8 cellular contexts compared by ENCODE assay signal in the genomic region with DNA sequence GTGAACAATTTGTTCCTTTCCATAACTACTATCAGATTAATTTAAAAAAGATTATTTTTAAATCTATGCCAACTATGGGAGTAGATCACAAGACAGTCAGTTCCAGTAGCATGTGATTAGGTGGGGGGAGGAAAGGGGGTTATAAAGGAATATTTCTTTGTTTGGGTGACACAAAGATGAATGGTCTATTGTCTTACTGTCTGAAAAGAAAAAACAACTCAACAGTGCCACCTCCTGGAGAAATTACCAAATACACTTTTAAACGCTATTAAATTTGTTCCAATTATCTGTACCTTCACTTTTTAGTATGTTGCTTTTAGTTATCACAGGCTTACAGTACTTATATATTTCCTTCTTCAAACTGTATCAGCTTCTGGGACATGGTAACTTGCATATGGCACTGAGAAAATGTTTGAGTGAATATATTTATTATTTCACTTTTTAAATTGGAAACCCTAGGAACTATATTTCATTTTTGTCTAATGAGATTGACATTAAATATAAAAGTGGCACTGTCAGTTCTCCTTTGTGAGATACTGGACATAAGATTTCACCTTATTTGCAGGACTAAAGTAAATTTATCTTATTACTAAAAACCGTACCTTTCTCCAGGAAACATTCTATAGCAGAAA. TPM values are rescaled to one million over a fixed set of nuclear protein-coding genes. Genes with fewer than 3 reads are reported as not detected.
DNase-seq lines count a peak whose midpoint lies in the region; ATAC-seq and TF ChIP-seq lines count a peak whose summit lies in the region.

No MANE protein-coding gene starts in this region.

- peaks cover 1 to 8% of the 10 kb centered on the region in 2 donors for H3K36me3 Mint-ChIP-seq in stimulated activated naive B cell treated with anti-CD40 and anti-IgM and Interleukin-4, amounts not matched to agents 10 μg/mL and 1 μg/mL and 100 μg/mL, for 72 hours

- H4K20me1 ChIP-seq in HCT116 (ENCODE audit: insufficient read depth): no peaks in the 10 kb centered on the region; the same call in 1 of the 2 replicates

- H3K36me3 ChIP-seq in HCT116 (ENCODE audit: control insufficient read depth in 1 of 2, insufficient read depth in 2 of 2, low read length in 2 of 2) (peaks cover 15 to 19% of the 10 kb centered on the region in 2 experiments), iPS-18a (ENCODE audit: control insufficient read depth, low read depth, low read length) (peaks cover 27% of the 10 kb centered on the region)

- CTCF ChIA-PET in HCT116 (lab: Charles Lee): interaction anchor here (1.0 to 5.6 kb wide), 10 partner anchors 27 to 198 kb away, joined by 3 to 95 read pairs (median 4); a partner anchor contains a TSS

- H3K27me3 ChIP-seq in HCT116 (ENCODE audit: insufficient read depth, low read length): no peaks in the 10 kb centered on the region; the same call in 1 of the 2 replicates
- peaks cover 6% of the 10 kb centered on the region for H3K27me3 ChIP-seq in iPS-18a (ENCODE audit: control insufficient read depth, insufficient read depth, low read length)

- H3K9me3 Mint-ChIP-seq in stimulated activated naive B cell treated with anti-CD40 and anti-IgM and Interleukin-4, amounts not matched to agents 10 μg/mL and 1 μg/mL and 100 μg/mL, for 72 hours: no peaks in the 10 kb centered on the region

- TF ChIP-seq RAD21 in HCT116 (IDR thresholded peaks at IDR 0.05; ENCODE audit: low read depth): peak; percentile 83

- peak; percentile 27 to 76 (median 72); a peak in 5 of 6 replicates for TF ChIP-seq CTCF in HCT116 (IDR thresholded peaks at IDR 0.05 in 2 of 3, conservative IDR thresholded peaks at IDR 0.05 in 1 of 3; ENCODE audit: borderline replicate concordance in 1 of 3, insufficient read depth in 1 of 3, low read depth in 2 of 3, low read length in 2 of 3)
- peak; percentile 15 for TF ChIP-seq CTCF in astrocyte of the cerebellum (IDR thresholded peaks at IDR 0.05; ENCODE audit: low read depth, low read length, missing control alignments)

- no peak for ATAC-seq in HCT116
- peak; percentile 40 to 45 for ATAC-seq in stimulated activated naive B cell treated with anti-CD40 and anti-IgM and Interleukin-4, amounts not matched to agents 10 μg/mL and 1 μg/mL and 100 μg/mL, for 72 hours (replicated peaks)
- no peak for ATAC-seq in HG02759 (IDR thresholded peaks at IDR 0.05; ENCODE audit: unreplicated experiment)

- H3K9me3 ChIP-seq in HCT116 (ENCODE audit: control insufficient read depth in 1 of 2, insufficient read depth in 1 of 2, low read depth in 1 of 2, low read length in 2 of 2) (no peaks in the 10 kb centered on the region), iPS-18a (ENCODE audit: control insufficient read depth, low read depth, low read length) (no peaks in the 10 kb centered on the region)

- no peak for TF ChIP-seq POLR2A in HCT116 (IDR thresholded peaks at IDR 0.05; ENCODE audit: borderline replicate concordance, extremely low read depth, insufficient read depth, insufficient read length)

- peaks cover 22 to 38% of the 10 kb centered on the region in 2 donors for H3K27me3 Mint-ChIP-seq in stimulated activated naive B cell treated with anti-CD40 and anti-IgM and Interleukin-4, amounts not matched to agents 10 μg/mL and 1 μg/mL and 100 μg/mL, for 72 hours

- RAD21 ChIA-PET in HCT116 (lab: Charles Lee; ENCODE audit: low non-redundant PET in 1 of 2, low total read pairs in 2 of 2, uncharacterized antibody in 2 of 2, unreplicated experiment in 2 of 2): interaction anchor here (0.7 to 1.0 kb wide), 3 partner anchors 84 to 122 kb away, joined by 4 to 5 read pairs (median 4); a partner anchor contains a TSS

- intact Hi-C loops in HCT116 (cut with micrococcal nuclease): loop anchor here (2.0 to 5.0 kb wide), 5 partner anchors 123 to 1617 kb away; no protein-coding TSS in a partner anchor

- DNase-seq in COLO829 (ENCODE audit: low spot score) (peak; percentile 67), HCT116 (ENCODE audit: low read depth, low spot score) (peak; percentile 56), NCI-H524 (lab: John Stamatoyannopoulos, UW) (peak; percentile 19 to 75), astrocyte of the cerebellum (ENCODE audit: low read depth) (peak; percentile 59)
- no peak for DNase-seq in stimulated activated naive B cell treated with anti-CD40 and anti-IgM and Interleukin-4, amounts not matched to agents 10 μg/mL and 1 μg/mL and 100 μg/mL, for 72 hours
- DNase-seq in activated CD8-positive, alpha-beta memory T cell treated with anti-CD3 and anti-CD28 coated beads for 24 hours: no peak

- no peak overlapping the region for H3K4me3 ChIP-seq in HCT116 (replicated peaks in 1 of 2; ENCODE audit: low read depth in 1 of 2, low read length in 2 of 2)
- no peak overlapping the region for H3K4me3 ChIP-seq in astrocyte of the cerebellum (ENCODE audit: low read depth, low read length)
- H3K4me3 ChIP-seq in iPS-18a (ENCODE audit: low read length): peak overlapping the region; percentile 73

- H3K9me2 ChIP-seq in HCT116 (ENCODE audit: insufficient read depth): no peaks in the 10 kb centered on the region

- peak overlapping the region; percentile 95; the same call in 1 of the 2 replicates for H3K4me2 ChIP-seq in HCT116 (ENCODE audit: low read length)

- H3K27ac ChIP-seq in HCT116 (ENCODE audit: low read depth, low read length): no peak overlapping the region
- H3K27ac ChIP-seq in iPS-18a (ENCODE audit: low read length): no peak overlapping the region

- no peak overlapping the region for H3K27ac Mint-ChIP-seq in stimulated activated naive B cell treated with anti-CD40 and anti-IgM and Interleukin-4, amounts not matched to agents 10 μg/mL and 1 μg/mL and 100 μg/mL, for 72 hours

- no peak overlapping the region for H3K9ac ChIP-seq in HCT116 (ENCODE audit: low read length)
- peak overlapping the region; percentile 71 for H3K9ac ChIP-seq in iPS-18a (ENCODE audit: low read length)

- BruUV-seq in HCT116 (replicated peaks; lab: Mats Ljungman, UMichigan): no TSS peak

- H3K4me1 Mint-ChIP-seq in stimulated activated naive B cell treated with anti-CD40 and anti-IgM and Interleukin-4, amounts not matched to agents 10 μg/mL and 1 μg/mL and 100 μg/mL, for 72 hours: peaks cover 14 to 25% of the 10 kb centered on the region in 2 donors

- 0 out of 2 replicates have a peak, but pooled peaks cover 3% of the 10 kb centered on the region for H3K79me2 ChIP-seq in HCT116 (ENCODE audit: insufficient read depth, low read length)

- H3K4me3 Mint-ChIP-seq in stimulated activated naive B cell treated with anti-CD40 and anti-IgM and Interleukin-4, amounts not matched to agents 10 μg/mL and 1 μg/mL and 100 μg/mL, for 72 hours: no peak overlapping the region

- POLR2A ChIA-PET in HCT116 (lab: Charles Lee): interaction anchor here (0.8 to 1.8 kb wide), 2 partner anchors 116 to 122 kb away, joined by 3 to 4 read pairs; a partner anchor contains a TSS

- H3K4me1 ChIP-seq in HCT116 (ENCODE audit: control insufficient read depth in 1 of 2, insufficient read depth in 2 of 2, low read length in 2 of 2) (peaks cover 11 to 21% of the 10 kb centered on the region in 2 experiments), iPS-18a (ENCODE audit: control insufficient read depth, low read depth, low read length) (peaks cover 12% of the 10 kb centered on the region)

- in situ Hi-C loops in astrocyte of the cerebellum (cut with HindIII; ENCODE audit: low sequenced_read_pairs): no loop called here

- H2AFZ ChIP-seq in HCT116 (ENCODE audit: low read depth, low read length, poor library complexity, severe bottlenecking): no peak overlapping the region

TF ChIP-seq in HCT116, 20 proteins besides CTCF, POLR2A, EP300 and RAD21:
- no peak for TF ChIP-seq CEBPB (IDR thresholded peaks at IDR 0.05; ENCODE audit: low read depth)
- TF ChIP-seq EGR1 (IDR thresholded peaks at IDR 0.05; ENCODE audit: low read depth): no peak
- TF ChIP-seq, protein P1, sequence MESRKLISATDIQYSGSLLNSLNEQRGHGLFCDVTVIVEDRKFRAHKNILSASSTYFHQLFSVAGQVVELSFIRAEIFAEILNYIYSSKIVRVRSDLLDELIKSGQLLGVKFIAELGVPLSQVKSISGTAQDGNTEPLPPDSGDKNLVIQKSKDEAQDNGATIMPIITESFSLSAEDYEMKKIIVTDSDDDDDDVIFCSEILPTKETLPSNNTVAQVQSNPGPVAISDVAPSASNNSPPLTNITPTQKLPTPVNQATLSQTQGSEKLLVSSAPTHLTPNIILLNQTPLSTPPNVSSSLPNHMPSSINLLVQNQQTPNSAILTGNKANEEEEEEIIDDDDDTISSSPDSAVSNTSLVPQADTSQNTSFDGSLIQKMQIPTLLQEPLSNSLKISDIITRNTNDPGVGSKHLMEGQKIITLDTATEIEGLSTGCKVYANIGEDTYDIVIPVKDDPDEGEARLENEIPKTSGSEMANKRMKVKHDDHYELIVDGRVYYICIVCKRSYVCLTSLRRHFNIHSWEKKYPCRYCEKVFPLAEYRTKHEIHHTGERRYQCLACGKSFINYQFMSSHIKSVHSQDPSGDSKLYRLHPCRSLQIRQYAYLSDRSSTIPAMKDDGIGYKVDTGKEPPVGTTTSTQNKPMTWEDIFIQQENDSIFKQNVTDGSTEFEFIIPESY (IDR thresholded peaks at IDR 0.05; ENCODE audit: extremely low read depth, insufficient replicate concordance, low read length): no peak
- no peak for TF ChIP-seq JUND (IDR thresholded peaks at IDR 0.05)
- no peak for TF ChIP-seq CBX3 (IDR thresholded peaks at IDR 0.05; ENCODE audit: low read depth)

RNA-seq across cellular contexts. Expression of a gene that starts 1.7 kb away (rescaled TPM):
- total RNA-seq in HCT116 (2021; ENCODE audit: unreplicated experiment): 20.2 TPM
- polyA plus RNA-seq in HCT116 (2012): 6.7 and 8.5 TPM in 2 replicates

RNA-seq across cellular contexts. Expression of a gene that starts 26.8 kb away (rescaled TPM):
- total RNA-seq in HCT116 (2021; ENCODE audit: unreplicated experiment): 169 TPM
- 74.0 and 100 TPM in 2 replicates for polyA plus RNA-seq in HCT116 (2012)

Comparison
In these comparisons a context has a peak if more than half of its experiments do, and no peak if none do; other contexts are left out.
1. DNase-seq: peak in COLO829 (single experiment), HCT116 (single experiment), NCI-H524 (2 of 2) and astrocyte of the cerebellum (single experiment); none in stimulated activated naive B cell treated with anti-CD40 and anti-IgM and Interleukin-4, amounts not matched to agents 10 μg/mL and 1 μg/mL and 100 μg/mL, for 72 hours (single experiment) and activated CD8-positive, alpha-beta memory T cell treated with anti-CD3 and anti-CD28 coated beads for 24 hours (single experiment).
2. ATAC-seq: peak in stimulated activated naive B cell treated with anti-CD40 and anti-IgM and Interleukin-4, amounts not matched to agents 10 μg/mL and 1 μg/mL and 100 μg/mL, for 72 hours (2 of 2); none in HCT116 (single experiment) and HG02759 (single experiment).